In genomic region chr13:72696590-72696989, GRCh38 we compare ENCODE assay signal across 10 cellular contexts. TPM values are rescaled to one million over a fixed set of nuclear protein-coding genes. Genes with fewer than 3 reads are reported as not detected.
DNase-seq lines count a peak whose midpoint lies in the region; ATAC-seq and TF ChIP-seq lines count a peak whose summit lies in the region.
"Had no signal": no experiment of that assay in that cellular context is flagged by ENCODE, and none has a peak within 500 bp of the region (broad histone marks: within the 10 kb centered on the region; RNA-seq: fewer than 3 reads in every experiment).

No MANE protein-coding gene starts in this region.

- no peak overlapping the region for H3K4me3 Mint-ChIP-seq in brain

- peak; percentile 8 for DNase-seq in DMS114 treated with DMSO at 0.1 percent for 48 hours (lab: John Stamatoyannopoulos, UW; ENCODE audit: unreplicated experiment)
- DNase-seq in NCI-H146 (lab: John Stamatoyannopoulos, UW) = peak; percentile 14
- no peak for DNase-seq in lower lobe of right lung
- DNase-seq in NK-92 treated with Interleukin-12 subunit alpha and Interleukin-12 subunit beta, amount 100 ng/mL, for 24 hours (lab: John Stamatoyannopoulos, UW) = no peak
- no peak for DNase-seq in stimulated activated CD4-positive, alpha-beta T cell treated with anti-CD3 and anti-CD28 coated beads, Interleukin-4, amount 100 ng/mL, for 24 hours
- DNase-seq: activated effector memory CD4-positive, alpha-beta T cell treated with Interleukin-2 at 50 U/mL for 16 hours; stomach had no signal

- H3K27ac ChIP-seq in lower lobe of right lung = no peak overlapping the region
- H3K27ac ChIP-seq: stomach had no signal

- peaks cover 4% of the 10 kb centered on the region for H3K27me3 ChIP-seq in lower lobe of right lung (ENCODE audit: low read depth)
- H3K27me3 ChIP-seq: stomach had no signal

- TF ChIP-seq CTCF in brain (conservative IDR thresholded peaks at IDR 0.05) = peak; percentile 65 to 75
- peak; percentile 31 for TF ChIP-seq CTCF in lower lobe of right lung (IDR thresholded peaks at IDR 0.05)

- ATAC-seq in lower lobe of right lung = no peak
- ATAC-seq in GM21717 (IDR thresholded peaks at IDR 0.05; ENCODE audit: unreplicated experiment) = no peak
- ATAC-seq in GM21515 (IDR thresholded peaks at IDR 0.05; ENCODE audit: unreplicated experiment) = no peak

- H3K4me3 ChIP-seq in lower lobe of right lung = no peak overlapping the region
- H3K4me3 ChIP-seq: stomach had no signal

- H3K9me3 ChIP-seq in lower lobe of right lung = peaks cover 6% of the 10 kb centered on the region

- H3K4me1 Mint-ChIP-seq in brain = no peaks in the 10 kb centered on the region

- H3K36me3 Mint-ChIP-seq in brain = no peaks in the 10 kb centered on the region

- H3K27me3 Mint-ChIP-seq in brain = peaks cover 4% of the 10 kb centered on the region

- intact Hi-C loops in lower lobe of right lung (cut with DNase I) = no loop called here

- no peak overlapping the region for H3K27ac Mint-ChIP-seq in brain

- no peaks in the 10 kb centered on the region for H3K4me1 ChIP-seq in lower lobe of right lung
- H3K4me1 ChIP-seq: stomach had no signal

- H3K9me3 Mint-ChIP-seq in brain = peaks cover 3 to 11% (median 9%) of the 10 kb centered on the region in 5 experiments

- H3K36me3 ChIP-seq in lower lobe of right lung = no peaks in the 10 kb centered on the region
- H3K36me3 ChIP-seq: stomach had no signal

RNA-seq across cellular contexts. Expression of gene MZT1, which starts 30.8 kb away (rescaled TPM):
- polyA plus RNA-seq in brain (ENCODE audit: insufficient read depth, low read depth, low replicate concordance) = 21.8 TPM
- 8.9 TPM for total RNA-seq in lower lobe of right lung

RNA-seq across cellular contexts. Expression of gene BORA, which starts 31.1 kb away (rescaled TPM):
- polyA plus RNA-seq in brain (ENCODE audit: insufficient read depth, low read depth, low replicate concordance) = 3.0 TPM
- total RNA-seq in lower lobe of right lung = 3.0 TPM

Comparison
In these comparisons a context has a peak if more than half of its experiments do, and no peak if none do; other contexts are left out.
1. DNase-seq: peak in DMS114 treated with DMSO at 0.1 percent for 48 hours (single experiment) and NCI-H146 (single experiment); none in lower lobe of right lung (single experiment), NK-92 treated with Interleukin-12 subunit alpha and Interleukin-12 subunit beta, amount 100 ng/mL, for 24 hours (single experiment) and stimulated activated CD4-positive, alpha-beta T cell treated with anti-CD3 and anti-CD28 coated beads, Interleukin-4, amount 100 ng/mL, for 24 hours (single experiment).